In the genomic region with DNA sequence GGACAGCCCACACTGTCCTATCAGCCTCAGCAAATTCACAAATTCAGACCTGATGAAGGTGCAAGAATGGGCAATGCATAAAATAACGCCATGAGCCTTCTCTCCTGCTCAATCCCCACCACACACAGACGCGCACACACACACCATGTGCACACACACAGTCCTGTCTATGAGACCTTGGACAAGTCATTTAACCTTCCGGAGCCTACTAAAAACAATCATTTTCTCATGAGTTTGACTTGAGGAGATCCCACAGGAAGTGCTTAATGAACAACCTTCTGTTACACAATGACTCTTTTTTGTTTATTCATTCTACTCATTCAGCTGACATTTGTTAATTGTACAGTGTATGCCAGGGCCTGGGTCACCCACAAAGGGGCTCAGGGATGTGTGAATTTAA, we compare ENCODE assay signal across 19 cellular contexts.
DNase-seq lines count a peak whose midpoint lies in the region; ATAC-seq, FAIRE-seq and TF ChIP-seq lines count a peak whose summit lies in the region.
"Had no signal": no experiment of that assay in that cellular context is flagged by ENCODE, and none has a peak within 500 bp of the region (broad histone marks: within the 10 kb centered on the region; RNA-seq: fewer than 3 reads in every experiment).

No MANE protein-coding gene starts in this region.

- H3K27me3 Mint-ChIP-seq in astrocyte (ENCODE audit: low read depth, unreplicated experiment), result no peaks in the 10 kb centered on the region
- H3K27me3 Mint-ChIP-seq in Caco-2 (ENCODE audit: insufficient read depth, unreplicated experiment), result peaks cover 3% of the 10 kb centered on the region
- peaks cover 6% of the 10 kb centered on the region for H3K27me3 Mint-ChIP-seq in neural progenitor cell (ENCODE audit: insufficient read depth, low read depth)
- H3K27me3 Mint-ChIP-seq: type B pancreatic cell had no signal

- TF ChIP-seq CTCF in 22Rv1 (IDR thresholded peaks at IDR 0.05) (no peak), astrocyte (IDR thresholded peaks at IDR 0.05; ENCODE audit: insufficient read depth, low read depth, low read length) (no peak), right lobe of liver (IDR thresholded peaks at IDR 0.05) (no peak), gastrocnemius medialis (IDR thresholded peaks at IDR 0.05 in 4 of 5, conservative IDR thresholded peaks at IDR 0.05 in 1 of 5) (no peak), Caco-2 (IDR thresholded peaks at IDR 0.05; ENCODE audit: insufficient read depth in 1 of 2, low read depth in 1 of 2, low read length in 1 of 2, severe bottlenecking in 1 of 2, unreplicated experiment in 1 of 2) (no peak), neural progenitor cell (IDR thresholded peaks at IDR 0.05) (no peak)

- H3K36me3 ChIP-seq in astrocyte (ENCODE audit: insufficient read depth, low read length), result no peaks in the 10 kb centered on the region
- H3K36me3 ChIP-seq in right lobe of liver, result no peaks in the 10 kb centered on the region
- no peaks in the 10 kb centered on the region for H3K36me3 ChIP-seq in gastrocnemius medialis
- H3K36me3 ChIP-seq in Caco-2 (ENCODE audit: control insufficient read depth, insufficient read depth, low read length), result no peaks in the 10 kb centered on the region
- H3K36me3 ChIP-seq in neural progenitor cell, result no peaks in the 10 kb centered on the region

- H3K9me3 ChIP-seq in astrocyte (ENCODE audit: insufficient read depth, low read depth, low read length), result no peaks in the 10 kb centered on the region
- H3K9me3 ChIP-seq in right lobe of liver, result no peaks in the 10 kb centered on the region
- no peaks in the 10 kb centered on the region for H3K9me3 ChIP-seq in gastrocnemius medialis
- H3K9me3 ChIP-seq in Caco-2, result no peaks in the 10 kb centered on the region
- no peaks in the 10 kb centered on the region for H3K9me3 ChIP-seq in neural progenitor cell (ENCODE audit: low read depth)

- H2AFZ ChIP-seq in astrocyte (ENCODE audit: low read depth, low read length) (no peak overlapping the region), neural progenitor cell (replicated peaks) (no peak overlapping the region)

- BruUV-seq in Caco-2 (replicated peaks; lab: Mats Ljungman, UMichigan), result no TSS peak

- DNase-seq in astrocyte (ENCODE audit: low read depth) (no peak), right lobe of liver (no peak), gastrocnemius medialis (no peak), kidney tubule cell (ENCODE audit: low spot score) (no peak), Caco-2 (no peak), neural progenitor cell (ENCODE audit: low spot score) (no peak), C1 segment of cervical spinal cord (lab: John Stamatoyannopoulos, UW) (no peak)
- DNase-seq: ACHN; activated CD4-positive, alpha-beta T cell treated with anti-CD3 and anti-CD28 coated beads for 4 hours; CD4-positive, alpha-beta memory T cell; HFFc6; kidney glomerular epithelial cell; NCI-H1436 treated with DMSO at 0.1 percent for 48 hours; NCI-H2171; NCI-H82; stimulated activated CD4-positive, alpha-beta T cell treated with anti-CD3 and anti-CD28 coated beads, Interleukin-12 subunit alpha, Interleukin-12 subunit beta, amount 100 ng/mL, for 4 hours had no signal

- POLR2A ChIA-PET in Caco-2 (lab: Charles Lee), result no interaction called here

- H4K20me1 ChIP-seq in astrocyte (ENCODE audit: insufficient read depth, low read length) (no peaks in the 10 kb centered on the region), neural progenitor cell (ENCODE audit: low read depth) (no peaks in the 10 kb centered on the region)

- peaks cover 8% of the 10 kb centered on the region for H3F3A ChIP-seq in neural progenitor cell (ENCODE audit: low read depth)

- H3K4me3 Mint-ChIP-seq in astrocyte (ENCODE audit: unreplicated experiment) (no peak overlapping the region), Caco-2 (ENCODE audit: unreplicated experiment) (no peak overlapping the region), neural progenitor cell (no peak overlapping the region)
- H3K4me3 Mint-ChIP-seq: CD4-positive, alpha-beta memory T cell; HFFc6; type B pancreatic cell had no signal

- H3K9me3 Mint-ChIP-seq in astrocyte (ENCODE audit: unreplicated experiment) (no peaks in the 10 kb centered on the region), Caco-2 (ENCODE audit: unreplicated experiment) (no peaks in the 10 kb centered on the region), neural progenitor cell (no peaks in the 10 kb centered on the region)
- H3K9me3 Mint-ChIP-seq: CD4-positive, alpha-beta memory T cell; HFFc6; type B pancreatic cell had no signal

- H3K4me3 ChIP-seq in astrocyte (ENCODE audit: insufficient read depth, low read depth, low read length) (no peak overlapping the region), right lobe of liver (peak overlapping the region; percentile 23 to 53 (median 39)), gastrocnemius medialis (peak overlapping the region in 1 of 4 donors; percentile 12), Caco-2 (ENCODE audit: low read depth, low read length) (no peak overlapping the region), neural progenitor cell (no peak overlapping the region)

- H3K4me1 Mint-ChIP-seq in astrocyte (ENCODE audit: low read depth, unreplicated experiment), result peaks cover 6% of the 10 kb centered on the region
- H3K4me1 Mint-ChIP-seq in Caco-2 (ENCODE audit: low read depth, unreplicated experiment), result no peaks in the 10 kb centered on the region
- H3K4me1 Mint-ChIP-seq in neural progenitor cell, result no peaks in the 10 kb centered on the region
- H3K4me1 Mint-ChIP-seq: CD4-positive, alpha-beta memory T cell had no signal

- H3K27ac Mint-ChIP-seq in astrocyte (ENCODE audit: unreplicated experiment), result no peak overlapping the region
- no peak overlapping the region for H3K27ac Mint-ChIP-seq in Caco-2 (ENCODE audit: unreplicated experiment)
- H3K27ac Mint-ChIP-seq in neural progenitor cell, result no peak overlapping the region
- H3K27ac Mint-ChIP-seq: CD4-positive, alpha-beta memory T cell; HFFc6; type B pancreatic cell had no signal

- no peaks in the 10 kb centered on the region for H3K79me2 ChIP-seq in astrocyte (ENCODE audit: insufficient read depth, low read length)
- H3K79me2 ChIP-seq in neural progenitor cell (ENCODE audit: low read depth), result no peaks in the 10 kb centered on the region

- 60% methylated on average over 3 of the region's 4 CpGs for WGBS in right lobe of liver (ENCODE audit: insufficient coverage, low coverage, low lambda C conversion rate, missing lambda C conversion rate)

- ATAC-seq in right lobe of liver (peak in 1 of 4 donors; percentile 1), gastrocnemius medialis (no peak)

- H3K27ac ChIP-seq in 22Rv1 (peak overlapping the region; percentile 66), astrocyte (ENCODE audit: low read depth, low read length) (no peak overlapping the region), right lobe of liver (peak overlapping the region; percentile 62 to 89 (median 79)), gastrocnemius medialis (peak overlapping the region; percentile 68 to 97 (median 88)), neural progenitor cell (no peak overlapping the region)

- H3K9ac ChIP-seq in astrocyte (ENCODE audit: low read length), result no peak overlapping the region
- H3K9ac ChIP-seq in neural progenitor cell, result no peak overlapping the region

- H3K4me1 ChIP-seq in astrocyte (ENCODE audit: insufficient read depth, low read length), result peaks cover 3% of the 10 kb centered on the region
- peaks cover 0 to 74% (median 25%) of the 10 kb centered on the region in 4 donors for H3K4me1 ChIP-seq in right lobe of liver
- peaks cover 81 to 97% of the 10 kb centered on the region in 2 donors for H3K4me1 ChIP-seq in gastrocnemius medialis
- H3K4me1 ChIP-seq in Caco-2, result no peaks in the 10 kb centered on the region
- H3K4me1 ChIP-seq in neural progenitor cell, result peaks cover 20% of the 10 kb centered on the region

- H3K27me3 ChIP-seq in astrocyte (ENCODE audit: insufficient read depth, low read length) (no peaks in the 10 kb centered on the region), right lobe of liver (no peaks in the 10 kb centered on the region), gastrocnemius medialis (no peaks in the 10 kb centered on the region), Caco-2 (replicated peaks; ENCODE audit: control insufficient read depth, insufficient read depth, low read length) (peaks cover 1% of the 10 kb centered on the region), neural progenitor cell (no peaks in the 10 kb centered on the region)

- peak; percentile 46 for TF ChIP-seq POLR2A in right lobe of liver (IDR thresholded peaks at IDR 0.05)
- TF ChIP-seq POLR2A in gastrocnemius medialis (IDR thresholded peaks at IDR 0.05), result no peak

- CTCF ChIA-PET in Caco-2 (lab: Charles Lee), result no interaction called here

- in situ Hi-C loops in gastrocnemius medialis (cut with MboI; ENCODE audit: low sequenced_read_pairs in 4 of 4), result loop anchor here in 1 of 4 donors (10.0 kb wide), 2 partner anchors 64 to 144 kb away; no protein-coding TSS in a partner anchor

- H3K36me3 Mint-ChIP-seq in astrocyte (ENCODE audit: low read depth, unreplicated experiment) (peaks cover 7% of the 10 kb centered on the region), Caco-2 (ENCODE audit: insufficient read depth, unreplicated experiment) (no peaks in the 10 kb centered on the region), neural progenitor cell (peaks cover 2% of the 10 kb centered on the region)
- H3K36me3 Mint-ChIP-seq: CD4-positive, alpha-beta memory T cell had no signal

- FAIRE-seq in astrocyte (lab: Jason Lieb, UNC), result peak; percentile 13
- FAIRE-seq: RCC 7860 had no signal

- H3K4me2 ChIP-seq in astrocyte (ENCODE audit: low read length) (no peak overlapping the region), neural progenitor cell (no peak overlapping the region)

- intact Hi-C loops in right lobe of liver (cut with DNase I) (no loop called here), gastrocnemius medialis (cut with DNase I; ENCODE audit: low total_unique reads) (no loop called here), Caco-2 (cut with micrococcal nuclease; ENCODE audit: unreplicated experiment) (no loop called here)

Comparison
In these comparisons a context has a peak if more than half of its experiments do, and no peak if none do; other contexts are left out.
1. H3K27ac ChIP-seq: peak in 22Rv1 (single experiment), right lobe of liver (3 of 3) and gastrocnemius medialis (4 of 4); none in astrocyte (single experiment) and neural progenitor cell (single experiment).
2. H3K4me3 ChIP-seq: peak in right lobe of liver (3 of 3); none in astrocyte (single experiment), Caco-2 (single experiment) and neural progenitor cell (single experiment).